In genomic region chr2:163551974-163552373, GRCh38 we compare ENCODE assay signal across 19 cellular contexts.
DNase-seq lines count a peak whose midpoint lies in the region; ATAC-seq and TF ChIP-seq lines count a peak whose summit lies in the region.
"Had no signal": no experiment of that assay in that cellular context is flagged by ENCODE, and none has a peak within 500 bp of the region (broad histone marks: within the 10 kb centered on the region; RNA-seq: fewer than 3 reads in every experiment).

No MANE protein-coding gene starts in this region.

- ATAC-seq in mucosa of descending colon = no peak
- no peak for ATAC-seq in GM21381 (IDR thresholded peaks at IDR 0.05; ENCODE audit: unreplicated experiment)
- ATAC-seq: T-cell had no signal

- no peak for TF ChIP-seq POLR2A in breast epithelium (IDR thresholded peaks at IDR 0.05)

- no peaks in the 10 kb centered on the region for H3K27me3 ChIP-seq in breast epithelium
- H3K27me3 ChIP-seq: Peyer's patch, sigmoid colon had no signal

- TF ChIP-seq CTCF in MCF 10A (IDR thresholded peaks at IDR 0.05; ENCODE audit: unreplicated experiment) = no peak
- no peak for TF ChIP-seq CTCF in breast epithelium (IDR thresholded peaks at IDR 0.05)
- no peak for TF ChIP-seq CTCF in mucosa of descending colon (IDR thresholded peaks at IDR 0.05)

- no peaks in the 10 kb centered on the region for H3K36me3 ChIP-seq in breast epithelium
- H3K36me3 ChIP-seq in mucosa of descending colon (ENCODE audit: low read depth) = no peaks in the 10 kb centered on the region
- H3K36me3 ChIP-seq: Peyer's patch, sigmoid colon had no signal

- H3K4me1 Mint-ChIP-seq in MCF 10A (ENCODE audit: insufficient read depth, unreplicated experiment) = no peaks in the 10 kb centered on the region
- H3K4me1 Mint-ChIP-seq: CD4-positive, CD25-positive, alpha-beta regulatory T cell; endodermal cell; nephron progenitor cell; T-cell had no signal

- no peak overlapping the region for H3K4me3 Mint-ChIP-seq in MCF 10A (ENCODE audit: unreplicated experiment)
- H3K4me3 Mint-ChIP-seq: CD4-positive, CD25-positive, alpha-beta regulatory T cell; endodermal cell; nephron progenitor cell; T-cell had no signal

- intact Hi-C loops in MCF 10A (cut with micrococcal nuclease) = no loop called here
- intact Hi-C loops in breast epithelium (cut with DNase I; ENCODE audit: low total_unique reads) = no loop called here
- intact Hi-C loops in mucosa of descending colon (cut with DNase I, micrococcal nuclease) = no loop called here

- no peaks in the 10 kb centered on the region for H3K36me3 Mint-ChIP-seq in MCF 10A (ENCODE audit: insufficient read depth, unreplicated experiment)
- H3K36me3 Mint-ChIP-seq: CD4-positive, CD25-positive, alpha-beta regulatory T cell; T-cell had no signal

- no peak overlapping the region for H3K27ac ChIP-seq in breast epithelium
- H3K27ac ChIP-seq: Peyer's patch had no signal

- H3K9me3 Mint-ChIP-seq in MCF 10A (ENCODE audit: unreplicated experiment) = no peaks in the 10 kb centered on the region
- H3K9me3 Mint-ChIP-seq: endodermal cell, nephron progenitor cell had no signal

- POLR2A ChIA-PET in MCF 10A (lab: Yijun Ruan, JAX) = interaction anchor here (1.0 kb wide), 1 partner anchor 10 kb away, joined by 3 read pairs; no protein-coding TSS in a partner anchor

- H3K9me3 ChIP-seq in breast epithelium (no peaks in the 10 kb centered on the region), mucosa of descending colon (no peaks in the 10 kb centered on the region)
- H3K9me3 ChIP-seq: Peyer's patch, sigmoid colon had no signal

- DNase-seq in MCF 10A (ENCODE audit: unreplicated experiment) (peak; percentile 1), breast epithelium (ENCODE audit: low spot score in 2 of 2) (no peak), brain pericyte (ENCODE audit: low read depth, low spot score) (peak; percentile 3), kidney tubule cell (ENCODE audit: low spot score) (peak; percentile 52), SK-N-DZ (ENCODE audit: low spot score) (no peak), mucosa of descending colon (no peak), inferior parietal cortex (ENCODE audit: extremely low spot score) (no peak)
- DNase-seq: activated effector memory CD4-positive, alpha-beta T cell treated with Interleukin-2 at 50 U/mL for 16 hours; CD4-positive, CD25-positive, alpha-beta regulatory T cell; endodermal cell; NCI-H2029 treated with DMSO at 0.1 percent for 48 hours; NCI-H524 treated with DMSO at 0.1 percent for 48 hours; nephron progenitor cell; Peyer's patch; sigmoid colon; stimulated activated CD4-positive, alpha-beta T cell treated with anti-CD3 and anti-CD28 coated beads, Interleukin-4, amount 100 ng/mL, for 24 hours; T-cell had no signal

- H3K4me3 ChIP-seq in breast epithelium (no peak overlapping the region), mucosa of descending colon (no peak overlapping the region)
- H3K4me3 ChIP-seq: lung, Peyer's patch, sigmoid colon had no signal

- no peaks in the 10 kb centered on the region for H3K4me1 ChIP-seq in breast epithelium
- no peaks in the 10 kb centered on the region for H3K4me1 ChIP-seq in mucosa of descending colon (ENCODE audit: low read depth)
- H3K4me1 ChIP-seq: Peyer's patch, sigmoid colon had no signal

- H3K27me3 Mint-ChIP-seq in MCF 10A (ENCODE audit: insufficient read depth, unreplicated experiment) = no peaks in the 10 kb centered on the region
- H3K27me3 Mint-ChIP-seq: CD4-positive, CD25-positive, alpha-beta regulatory T cell; T-cell had no signal

- CTCF ChIA-PET in MCF 10A (lab: Yijun Ruan, JAX) = no interaction called here

- H3K27ac Mint-ChIP-seq in MCF 10A (ENCODE audit: low read depth, unreplicated experiment) = no peak overlapping the region
- H3K27ac Mint-ChIP-seq: CD4-positive, CD25-positive, alpha-beta regulatory T cell; endodermal cell; nephron progenitor cell; T-cell had no signal

- no TSS peak for BruUV-seq in MCF 10A (replicated peaks; lab: Mats Ljungman, UMichigan)

Comparison
In these comparisons a context has a peak if more than half of its experiments do, and no peak if none do; other contexts are left out.
1. DNase-seq: peak in MCF 10A (single experiment), brain pericyte (single experiment) and kidney tubule cell (single experiment); none in breast epithelium (0 of 2), SK-N-DZ (single experiment), mucosa of descending colon (0 of 3) and inferior parietal cortex (single experiment).